Comparison of ENCODE assay signal across 8 cellular contexts in the genomic region with DNA sequence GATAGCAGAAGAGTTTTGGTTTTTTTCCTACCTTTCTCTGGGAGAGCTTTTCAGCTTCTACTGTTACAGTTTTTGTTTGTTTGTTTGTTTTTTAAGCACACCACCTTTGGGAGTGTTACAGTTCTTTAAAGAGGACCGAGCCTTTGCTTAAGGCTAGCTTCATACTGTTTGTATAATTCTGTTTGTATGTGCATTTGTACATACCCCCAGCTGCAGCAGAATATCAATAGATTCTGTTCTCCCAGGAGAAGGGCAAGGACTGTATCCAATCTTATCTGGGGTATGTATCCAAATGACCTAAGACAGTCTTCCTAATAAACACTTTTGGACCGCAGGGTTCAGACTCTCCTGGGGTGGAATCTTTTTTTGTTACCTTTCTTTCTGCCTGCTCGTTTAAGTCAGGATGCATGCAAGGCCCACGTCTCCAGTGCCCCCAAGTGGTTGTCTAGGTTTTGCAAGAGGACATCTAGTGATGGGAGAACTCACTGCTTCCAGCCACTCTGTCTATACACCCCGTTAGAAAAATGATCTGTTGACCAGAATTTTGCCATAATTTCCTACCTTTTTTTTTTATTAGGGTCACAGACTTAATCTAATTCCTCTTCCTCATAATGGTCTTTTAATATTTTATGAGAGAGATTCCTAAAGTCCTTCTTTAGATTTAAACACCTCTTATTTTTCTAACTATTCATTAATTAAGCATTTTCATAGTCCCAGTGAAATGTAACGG. TPM values are rescaled to one million over a fixed set of nuclear protein-coding genes. Genes with fewer than 3 reads are reported as not detected.
A peak's percentile ranks its signal among the peaks of the same experiment; 100 is the strongest.
DNase-seq lines count a peak whose midpoint lies in the region; ATAC-seq, FAIRE-seq and TF ChIP-seq lines count a peak whose summit lies in the region.

No MANE protein-coding gene starts in this region.

- H3K27ac ChIP-seq in A549: no peak overlapping the region
- no peak overlapping the region for H3K27ac ChIP-seq in lower lobe of right lung

- FAIRE-seq in A549 (lab: Jason Lieb, UNC): no peak

- 4% methylated on average over 6 of the region's 6 CpGs for WGBS in A549 (ENCODE audit: missing lambda C conversion rate)

- H3K9me3 Mint-ChIP-seq in activated CD4-positive, alpha-beta T cell treated with anti-CD3 and anti-CD28 coated beads, Interleukin-2, amount 10 ng/mL, durations not matched to agents 24 days and 14 days: no peaks in the 10 kb centered on the region

- H3K4me3 ChIP-seq in A549 (no peak overlapping the region), lower lobe of right lung (no peak overlapping the region)

- peak overlapping the region; percentile 9 for H3K27ac Mint-ChIP-seq in activated CD4-positive, alpha-beta T cell treated with anti-CD3 and anti-CD28 coated beads, Interleukin-2, amount 10 ng/mL, durations not matched to agents 24 days and 14 days

- peak overlapping the region; percentile 45; the same call in 2 of the 3 replicates for H3K4me2 ChIP-seq in A549

- no peaks in the 10 kb centered on the region for H3K27me3 ChIP-seq in lower lobe of right lung (ENCODE audit: low read depth)

- CTCF ChIA-PET in A549 (lab: Yijun Ruan, JAX): interaction anchor here (0.6 to 2.8 kb wide), 16 partner anchors 8 to 417 kb away, joined by 3 to 24 read pairs (median 4); no protein-coding TSS in a partner anchor

- H3K4me1 Mint-ChIP-seq in activated CD4-positive, alpha-beta T cell treated with anti-CD3 and anti-CD28 coated beads, Interleukin-2, amount 10 ng/mL, durations not matched to agents 24 days and 14 days: peaks cover 19% of the 10 kb centered on the region

- peak; percentile 79 to 81 for DNase-seq in A549 (ENCODE audit: low read depth in 1 of 2, low spot score in 1 of 2)
- peak; percentile 55 for DNase-seq in NCI-H526 treated with DMSO at 0.1 percent for 48 hours (lab: John Stamatoyannopoulos, UW)
- peak; percentile 91 for DNase-seq in activated CD4-positive, alpha-beta T cell treated with anti-CD3 and anti-CD28 coated beads, Interleukin-2, amount 10 ng/mL, durations not matched to agents 24 days and 14 days
- peak; percentile 66 for DNase-seq in dedifferentiated amniotic fluid mesenchymal stem cell (ENCODE audit: extremely low spot score)
- DNase-seq in lower lobe of right lung: peak; percentile 51
- peak; percentile 49 for DNase-seq in stimulated activated CD8-positive, alpha-beta memory T cell treated with anti-CD3 and anti-CD28 coated beads, Interleukin-4, amount 100 ng/mL, for 24 hours (ENCODE audit: low read depth)

- peak; percentile 78 to 83 for TF ChIP-seq RAD21 in A549 (conservative IDR thresholded peaks at IDR 0.05 in 1 of 2, IDR thresholded peaks at IDR 0.05 in 1 of 2)

- H3K9me3 ChIP-seq in A549: no peaks in the 10 kb centered on the region
- H3K9me3 ChIP-seq in lower lobe of right lung: no peaks in the 10 kb centered on the region

- H3K4me3 Mint-ChIP-seq in activated CD4-positive, alpha-beta T cell treated with anti-CD3 and anti-CD28 coated beads, Interleukin-2, amount 10 ng/mL, durations not matched to agents 24 days and 14 days: no peak overlapping the region

- H3K36me3 Mint-ChIP-seq in activated CD4-positive, alpha-beta T cell treated with anti-CD3 and anti-CD28 coated beads, Interleukin-2, amount 10 ng/mL, durations not matched to agents 24 days and 14 days (ENCODE audit: low read depth): peaks cover 7% of the 10 kb centered on the region

- no peak for TF ChIP-seq POLR2A in A549 (IDR thresholded peaks at IDR 0.05; ENCODE audit: low read length)

- peaks cover 11% of the 10 kb centered on the region; the same call in 2 of the 3 replicates for H3K4me1 ChIP-seq in A549
- no peaks in the 10 kb centered on the region for H3K4me1 ChIP-seq in lower lobe of right lung

- no peak for TF ChIP-seq EP300 in A549 (IDR thresholded peaks at IDR 0.05)

- TF ChIP-seq CTCF in A549 (IDR thresholded peaks at IDR 0.05): peak; percentile 88
- TF ChIP-seq CTCF in lower lobe of right lung (IDR thresholded peaks at IDR 0.05): peak; percentile 78

- peak; percentile 99 to 100 for ATAC-seq in A549
- peak; percentile 92 for ATAC-seq in GM18498 (IDR thresholded peaks at IDR 0.05; ENCODE audit: unreplicated experiment)
- peak; percentile 70 for ATAC-seq in HG03196 (IDR thresholded peaks at IDR 0.05; ENCODE audit: unreplicated experiment)
- ATAC-seq in lower lobe of right lung: peak; percentile 79 to 88

- POLR2A ChIA-PET in A549 (lab: Yijun Ruan, JAX): interaction anchor here (1.6 kb wide), 1 partner anchor 24 kb away, joined by 3 read pairs; a partner anchor contains a TSS

- no peaks in the 10 kb centered on the region for H3K27me3 Mint-ChIP-seq in activated CD4-positive, alpha-beta T cell treated with anti-CD3 and anti-CD28 coated beads, Interleukin-2, amount 10 ng/mL, durations not matched to agents 24 days and 14 days

- intact Hi-C loops in activated CD4-positive, alpha-beta T cell treated with anti-CD3 and anti-CD28 coated beads, Interleukin-2, amount 10 ng/mL, durations not matched to agents 24 days and 14 days (cut with micrococcal nuclease): loop anchor here (1.0 to 2.0 kb wide), 3 partner anchors 23 to 293 kb away; no protein-coding TSS in a partner anchor
- intact Hi-C loops in lower lobe of right lung (cut with DNase I): no loop called here

- no peaks in the 10 kb centered on the region for H3K36me3 ChIP-seq in lower lobe of right lung

TF ChIP-seq in A549, 52 proteins besides CTCF, POLR2A, EP300 and RAD21:
- TF ChIP-seq, protein P1, sequence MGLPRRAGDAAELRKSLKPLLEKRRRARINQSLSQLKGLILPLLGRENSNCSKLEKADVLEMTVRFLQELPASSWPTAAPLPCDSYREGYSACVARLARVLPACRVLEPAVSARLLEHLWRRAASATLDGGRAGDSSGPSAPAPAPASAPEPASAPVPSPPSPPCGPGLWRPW (IDR thresholded peaks at IDR 0.05): no peak
- no peak for TF ChIP-seq POLR2AphosphoS2 (conservative IDR thresholded peaks at IDR 0.05; ENCODE audit: low read length)
- peak in 1 of 2 experiments; percentile 38; a peak in 1 of 4 replicates for TF ChIP-seq CEBPB (IDR thresholded peaks at IDR 0.05)
- TF ChIP-seq, protein P2, sequence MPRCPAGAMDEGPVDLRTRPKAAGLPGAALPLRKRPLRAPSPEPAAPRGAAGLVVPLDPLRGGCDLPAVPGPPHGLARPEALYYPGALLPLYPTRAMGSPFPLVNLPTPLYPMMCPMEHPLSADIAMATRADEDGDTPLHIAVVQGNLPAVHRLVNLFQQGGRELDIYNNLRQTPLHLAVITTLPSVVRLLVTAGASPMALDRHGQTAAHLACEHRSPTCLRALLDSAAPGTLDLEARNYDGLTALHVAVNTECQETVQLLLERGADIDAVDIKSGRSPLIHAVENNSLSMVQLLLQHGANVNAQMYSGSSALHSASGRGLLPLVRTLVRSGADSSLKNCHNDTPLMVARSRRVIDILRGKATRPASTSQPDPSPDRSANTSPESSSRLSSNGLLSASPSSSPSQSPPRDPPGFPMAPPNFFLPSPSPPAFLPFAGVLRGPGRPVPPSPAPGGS (IDR thresholded peaks at IDR 0.05): no peak
- TF ChIP-seq NFE2L2 (conservative IDR thresholded peaks at IDR 0.05; ENCODE audit: low read length): no peak
- no peak for TF ChIP-seq BHLHE40 (IDR thresholded peaks at IDR 0.05; ENCODE audit: low read depth, low read length)
- TF ChIP-seq FOSB (CRISPR knock-in tag; IDR thresholded peaks at IDR 0.05): no peak
- no peak for TF ChIP-seq RCOR1 (IDR thresholded peaks at IDR 0.05; ENCODE audit: low read depth, low read length)
- TF ChIP-seq CBX8 (IDR thresholded peaks at IDR 0.05): no peak
- no peak for TF ChIP-seq TFCP2L1 (CRISPR knock-in tag; IDR thresholded peaks at IDR 0.05)
- peak; percentile 82 for TF ChIP-seq SMC3 (IDR thresholded peaks at IDR 0.05)

RNA-seq across cellular contexts. Expression of a gene that starts 23.9 kb away (rescaled TPM):
- polyA plus RNA-seq in A549 (2011; rRNA removed): 18.5 and 26.6 TPM in 2 replicates
- polyA plus RNA-seq in A549 (2012; cell fraction: cytosol; rRNA removed): 11.3 and 14.4 TPM in 2 replicates
- polyA plus RNA-seq in A549 (2012; cell fraction: nucleus; rRNA removed): 14.6 and 19.4 TPM in 2 replicates
- 11.2 to 11.7 TPM (median 11.5 TPM) in 3 replicates for polyA plus RNA-seq in A549 (2017; fragmentation: RNase III; extraction: RNeasy Plus Mini Kit Qiagen cat#74134 plus additional on column Dnase treatment)
- polyA minus RNA-seq in A549 (2011; rRNA and poly(A)+ RNA removed): 47.9 and 52.6 TPM in 2 replicates
- total RNA-seq in activated CD4-positive, alpha-beta T cell treated with anti-CD3 and anti-CD28 coated beads, Interleukin-2, amount 10 ng/mL, durations not matched to agents 24 days and 14 days: 22.3 and 23.2 TPM in 2 replicates
- 16.7 TPM for total RNA-seq in lower lobe of right lung
